Comparison of ENCODE assay signal across 16 cellular contexts in genomic region chr6:19492631-19493030, GRCh38.
DNase-seq lines count a peak whose midpoint lies in the region; ATAC-seq lines count a peak whose summit lies in the region.
"Had no signal": no experiment of that assay in that cellular context is flagged by ENCODE, and none has a peak within 500 bp of the region (broad histone marks: within the 10 kb centered on the region; RNA-seq: fewer than 3 reads in every experiment).

No MANE protein-coding gene starts in this region.

- peak; percentile 66 for ATAC-seq in GM18861 (IDR thresholded peaks at IDR 0.05; ENCODE audit: unreplicated experiment)
- ATAC-seq in HG03135 (IDR thresholded peaks at IDR 0.05; ENCODE audit: unreplicated experiment) = no peak
- no peak for ATAC-seq in GM18870 (IDR thresholded peaks at IDR 0.05; ENCODE audit: unreplicated experiment)
- no peak for ATAC-seq in GM21619 (IDR thresholded peaks at IDR 0.05; ENCODE audit: unreplicated experiment)
- ATAC-seq: naive thymus-derived CD4-positive, alpha-beta T cell; PC-3 had no signal

- DNase-seq in NCI-H69 (lab: John Stamatoyannopoulos, UW) (peak; percentile 41), epidermal melanocyte (ENCODE audit: insufficient read length, low spot score) (peak; percentile 16), renal cortical epithelial cell (ENCODE audit: low read depth) (peak; percentile 96)
- DNase-seq: activated B cell treated with CpG ODN at 0.5 μM for 24 hours; Caco-2; HFFc6; KBM-7; naive thymus-derived CD4-positive, alpha-beta T cell; NCI-H1105; NCI-H524; PC-3; SJCRH30 had no signal

Comparison
In these comparisons a context has a peak if more than half of its experiments do, and no peak if none do; other contexts are left out.
1. DNase-seq: peak in every context shown above with its lines; median percentile 96 in renal cortical epithelial cell; 41 in NCI-H69; 16 in epidermal melanocyte.